Comparison of ENCODE assay signal across 19 cellular contexts in the genomic region with DNA sequence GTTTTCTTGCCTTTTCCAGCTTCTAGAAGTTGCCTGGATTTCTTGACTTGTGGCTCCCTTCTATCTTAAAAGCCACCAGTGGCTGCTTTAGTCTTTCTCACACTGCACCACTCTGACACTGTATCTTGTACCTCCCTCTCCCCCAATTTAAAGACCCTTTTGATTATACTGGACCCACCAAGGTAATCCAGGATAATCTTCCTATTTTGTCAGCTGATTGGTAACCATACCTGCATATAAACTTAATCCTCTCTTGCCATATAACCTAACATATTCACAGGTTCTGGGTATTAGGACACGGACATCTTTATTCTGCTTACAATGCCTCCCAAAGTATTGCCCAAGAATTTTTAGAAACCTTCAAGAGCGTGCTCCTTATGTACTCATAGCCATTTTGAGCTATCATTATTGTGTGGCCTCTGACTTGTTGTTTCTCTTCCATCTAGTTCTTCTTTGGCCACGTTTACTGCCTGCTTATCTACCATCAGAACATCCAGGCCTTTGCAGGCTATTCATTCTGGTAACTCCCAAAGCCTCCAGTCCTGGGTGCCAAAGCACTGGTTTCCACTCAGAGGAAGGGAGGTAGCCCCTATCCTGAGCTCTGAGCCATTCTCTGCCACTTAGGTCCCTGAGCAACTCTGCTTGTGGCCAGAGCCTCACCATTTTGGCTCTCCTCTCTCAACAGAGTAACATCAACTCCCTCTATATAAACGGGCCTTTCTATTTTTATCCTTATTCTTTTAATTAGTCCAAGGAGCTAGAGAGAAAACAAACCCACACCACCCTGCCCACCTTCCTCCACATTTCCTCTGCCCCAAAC.
"Had no signal": no experiment of that assay in that cellular context is flagged by ENCODE, and none has a peak within 500 bp of the region (broad histone marks: within the 10 kb centered on the region; RNA-seq: fewer than 3 reads in every experiment).

No MANE protein-coding gene starts in this region.

- H3K27ac Mint-ChIP-seq: IgD-negative memory B cell had no signal

- H3K4me3 Mint-ChIP-seq: IgD-negative memory B cell had no signal

- H3K9ac ChIP-seq: SK-N-SH had no signal

- H3K4me1 Mint-ChIP-seq: IgD-negative memory B cell had no signal

- H3K9me3 ChIP-seq: SK-N-SH had no signal

- H3K36me3 Mint-ChIP-seq: IgD-negative memory B cell had no signal

- H3K27ac ChIP-seq: HL-60, RWPE1 had no signal

- DNase-seq: KBM-7, MV-4-11, NCI-H1048, NCI-H1105, NCI-H1417, NCI-H1436 treated with DMSO at 0.1 percent for 48 hours, NCI-H1694, NCI-H187 treated with DMSO at 0.1 percent for 48 hours, NCI-H2029 treated with DMSO at 0.1 percent for 48 hours, NCI-H2171 treated with DMSO at 0.1 percent for 48 hours, NCI-H345, NCI-H446 treated with DMSO at 0.1 percent for 48 hours, NCI-H510A treated with DMSO at 0.1 percent for 48 hours, NCI-H526, SHP77, SK-N-SH had no signal
